Comparison of ENCODE assay signal across 13 cellular contexts in the genomic region with DNA sequence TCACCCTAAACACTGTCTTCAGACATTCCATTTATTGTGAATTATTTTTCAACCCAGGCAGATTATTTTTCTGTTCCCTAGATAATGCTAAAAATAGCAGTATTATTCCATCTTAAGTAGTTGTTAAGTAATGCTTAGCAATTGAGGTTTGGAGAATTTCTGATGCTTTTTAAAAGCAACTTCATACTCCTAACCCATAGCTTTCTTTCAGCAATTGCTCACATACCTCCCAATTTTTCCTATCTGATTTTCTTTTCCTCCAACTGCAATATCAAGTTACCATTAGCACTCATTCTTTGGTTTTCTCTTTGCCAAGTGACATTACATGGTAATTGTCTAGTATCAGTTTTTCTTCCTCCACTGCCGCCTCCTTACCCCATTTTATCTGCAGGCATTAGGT.
DNase-seq lines count a peak whose midpoint lies in the region; ATAC-seq and TF ChIP-seq lines count a peak whose summit lies in the region.
"Had no signal": no experiment of that assay in that cellular context is flagged by ENCODE, and none has a peak within 500 bp of the region (broad histone marks: within the 10 kb centered on the region; RNA-seq: fewer than 3 reads in every experiment).

No MANE protein-coding gene starts in this region.

- in situ Hi-C loops in brain microvascular endothelial cell (cut with HindIII; ENCODE audit: low pct_ligation_motif_present, low sequenced_read_pairs): no loop called here

- no peaks in the 10 kb centered on the region for H3K36me3 ChIP-seq in brain microvascular endothelial cell (replicated peaks)
- H3K36me3 ChIP-seq: SJCRH30 had no signal

- peak; percentile 71 for DNase-seq in fibroblast of peridontal ligament (ENCODE audit: extremely low read depth)
- no peak for DNase-seq in SW 1271 (lab: John Stamatoyannopoulos, UW)
- DNase-seq in brain microvascular endothelial cell: no peak
- DNase-seq in hypothalamus (lab: John Stamatoyannopoulos, UW): no peak
- DNase-seq in stimulated activated naive CD4-positive, alpha-beta T cell treated with Interleukin-2 at 50 U/mL for 16 hours (lab: John Stamatoyannopoulos, UW): no peak
- DNase-seq: activated CD4-positive, CD25-positive, alpha-beta regulatory T cell; activated T-cell treated with anti-CD3 and anti-CD28 coated beads, Interleukin-2, amount 50 U/mL, for 48 hours; NCI-H510A treated with DMSO at 0.1 percent for 48 hours; nephron progenitor cell; SJCRH30 had no signal

- H3K4me3 ChIP-seq in brain microvascular endothelial cell (ENCODE audit: low read depth, low read length): no peak overlapping the region
- H3K4me3 ChIP-seq: SJCRH30 had no signal

- ATAC-seq in GM19023 (IDR thresholded peaks at IDR 0.05; ENCODE audit: unreplicated experiment): peak; percentile 14
- peak; percentile 26 for ATAC-seq in GM21576 (IDR thresholded peaks at IDR 0.05; ENCODE audit: unreplicated experiment)
- ATAC-seq in HG03103 (IDR thresholded peaks at IDR 0.05; ENCODE audit: low read depth, unreplicated experiment): peak; percentile 11

- H3K27ac ChIP-seq in brain microvascular endothelial cell: no peak overlapping the region
- H3K27ac ChIP-seq: SJCRH30 had no signal

- H3K27me3 ChIP-seq in brain microvascular endothelial cell (replicated peaks): no peaks in the 10 kb centered on the region
- H3K27me3 ChIP-seq: SJCRH30 had no signal

- no peak for TF ChIP-seq CTCF in brain microvascular endothelial cell (IDR thresholded peaks at IDR 0.05; ENCODE audit: low read depth, low read length, missing control alignments)
